Comparison of ENCODE assay signal across 18 cellular contexts in the genomic region with DNA sequence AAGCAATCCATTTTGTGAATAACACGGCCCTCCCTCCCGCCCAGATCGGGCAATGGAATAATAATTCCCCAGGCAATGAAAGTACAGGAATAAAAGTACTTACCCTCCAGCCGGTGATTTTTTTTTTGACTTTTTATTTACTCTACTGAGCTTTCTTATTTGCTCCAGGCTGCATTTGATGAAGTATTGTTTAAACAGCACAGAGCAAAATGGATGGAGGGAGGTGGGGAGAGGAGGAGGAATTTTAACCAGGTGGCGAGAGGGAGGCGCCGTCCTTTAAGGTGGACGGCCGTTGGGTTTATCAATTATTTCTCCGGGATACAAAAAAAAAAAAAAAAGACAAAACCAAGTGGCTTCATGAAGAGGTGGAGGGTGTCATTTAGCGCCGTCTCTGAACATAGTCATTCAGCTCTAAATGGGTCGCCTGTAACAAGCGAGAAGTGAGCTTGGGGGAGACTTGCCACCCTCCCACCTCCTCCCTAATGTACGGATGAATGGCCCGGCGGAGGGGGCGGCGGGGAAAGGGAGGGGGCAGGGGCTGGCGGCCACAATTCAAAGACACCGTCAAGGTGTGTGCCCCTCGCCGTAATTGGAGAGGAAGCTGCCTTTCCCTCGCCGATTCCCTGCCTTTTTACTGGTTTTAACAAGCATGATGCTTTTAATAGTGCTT.
DNase-seq lines count a peak whose midpoint lies in the region; ATAC-seq and TF ChIP-seq lines count a peak whose summit lies in the region.
"Had no signal": no experiment of that assay in that cellular context is flagged by ENCODE, and none has a peak within 500 bp of the region (broad histone marks: within the 10 kb centered on the region; RNA-seq: fewer than 3 reads in every experiment).

No MANE protein-coding gene starts in this region.

- H3K4me3 ChIP-seq in iPS-20b (ENCODE audit: low read length) (peak overlapping the region; percentile 48; the same call in 1 of the 2 replicates), upper lobe of left lung (peak overlapping the region in 3 of 4 donors; percentile 13 to 39 (median 34))
- H3K4me3 ChIP-seq: mucosa of descending colon, SJSA1 had no signal

- H3K9ac ChIP-seq in iPS-20b (ENCODE audit: low read depth, low read length): no peak overlapping the region

- 0 out of 2 replicates have a peak, but pooled peaks cover 4% of the 10 kb centered on the region for H3K9me3 ChIP-seq in iPS-20b (ENCODE audit: insufficient read depth, low read depth, low read length)
- H3K9me3 ChIP-seq in upper lobe of left lung: no peaks in the 10 kb centered on the region
- H3K9me3 ChIP-seq: mucosa of descending colon, SJSA1 had no signal

- H3K9me3 Mint-ChIP-seq in stimulated activated memory B cell treated with anti-CD40 and anti-IgM and Interleukin-4, amounts not matched to agents 10 μg/mL and 1 μg/mL and 100 μg/mL, for 72 hours: peaks cover 3% of the 10 kb centered on the region
- H3K9me3 Mint-ChIP-seq: central memory CD8-positive, alpha-beta T cell had no signal

- H3K27ac ChIP-seq in iPS-20b (ENCODE audit: low read length): no peak overlapping the region
- H3K27ac ChIP-seq in upper lobe of left lung: no peak overlapping the region
- H3K27ac ChIP-seq: SJSA1 had no signal

- H3K4me1 Mint-ChIP-seq in stimulated activated memory B cell treated with anti-CD40 and anti-IgM and Interleukin-4, amounts not matched to agents 10 μg/mL and 1 μg/mL and 100 μg/mL, for 72 hours: no peaks in the 10 kb centered on the region
- H3K4me1 Mint-ChIP-seq: central memory CD8-positive, alpha-beta T cell had no signal

- H3K4me1 ChIP-seq in iPS-20b (ENCODE audit: insufficient read depth, low read length): peaks cover 5% of the 10 kb centered on the region; the same call in 1 of the 2 replicates
- H3K4me1 ChIP-seq in upper lobe of left lung: no peaks in the 10 kb centered on the region
- H3K4me1 ChIP-seq: SJSA1 had no signal

- peaks cover 16% of the 10 kb centered on the region; the same call in 1 of the 2 replicates for H3K27me3 ChIP-seq in iPS-20b (ENCODE audit: insufficient read depth, low read length)
- H3K27me3 ChIP-seq in upper lobe of left lung: no peaks in the 10 kb centered on the region
- H3K27me3 ChIP-seq: SJSA1 had no signal

- no peaks in the 10 kb centered on the region for H3K36me3 ChIP-seq in iPS-20b (ENCODE audit: insufficient read depth, low read depth, low read length)
- H3K36me3 ChIP-seq in upper lobe of left lung: no peaks in the 10 kb centered on the region
- H3K36me3 ChIP-seq: SJSA1 had no signal

- peaks cover 14% of the 10 kb centered on the region for H3K36me3 Mint-ChIP-seq in stimulated activated memory B cell treated with anti-CD40 and anti-IgM and Interleukin-4, amounts not matched to agents 10 μg/mL and 1 μg/mL and 100 μg/mL, for 72 hours

- no peak for TF ChIP-seq EP300 in upper lobe of left lung (IDR thresholded peaks at IDR 0.05)

- no peak overlapping the region for H3K4me3 Mint-ChIP-seq in stimulated activated memory B cell treated with anti-CD40 and anti-IgM and Interleukin-4, amounts not matched to agents 10 μg/mL and 1 μg/mL and 100 μg/mL, for 72 hours
- H3K4me3 Mint-ChIP-seq: activated naive CD8-positive, alpha-beta T cell treated with anti-CD3 and anti-CD28 coated beads, Interleukin-2, amount 10 ng/mL, durations not matched to agents 7 days and 5 days; central memory CD8-positive, alpha-beta T cell had no signal

- 20 to 26% methylated on average over 25 of the region's 25 CpGs for WGBS in upper lobe of left lung, 2 donors

- no peak for ATAC-seq in upper lobe of left lung (ENCODE audit: low FRiP score in 2 of 2)
- no peak for ATAC-seq in stimulated activated memory B cell treated with anti-CD40 and anti-IgM and Interleukin-4, amounts not matched to agents 10 μg/mL and 1 μg/mL and 100 μg/mL, for 72 hours
- no peak for ATAC-seq in HG02973 (IDR thresholded peaks at IDR 0.05; ENCODE audit: unreplicated experiment)
- ATAC-seq in GM18520 (IDR thresholded peaks at IDR 0.05; ENCODE audit: unreplicated experiment): no peak
- ATAC-seq: mucosa of descending colon had no signal

- no peak for TF ChIP-seq POLR2A in upper lobe of left lung (IDR thresholded peaks at IDR 0.05)

- H3K27ac Mint-ChIP-seq in stimulated activated memory B cell treated with anti-CD40 and anti-IgM and Interleukin-4, amounts not matched to agents 10 μg/mL and 1 μg/mL and 100 μg/mL, for 72 hours: no peak overlapping the region
- H3K27ac Mint-ChIP-seq: activated naive CD8-positive, alpha-beta T cell treated with anti-CD3 and anti-CD28 coated beads, Interleukin-2, amount 10 ng/mL, durations not matched to agents 7 days and 5 days; stimulated activated naive CD8-positive, alpha-beta T cell treated with anti-CD3 and anti-CD28 coated beads, Interleukin-15, Interleukin-2, amounts not matched to agents 100 ng/mL and 50 ng/mL, for 24 hours had no signal

- DNase-seq in NCI-H1417 (lab: John Stamatoyannopoulos, UW): peak in 2 of 3 experiments; percentile 60 to 88
- no peak for DNase-seq in NCI-H1417 treated with DMSO at 0.1 percent for 48 hours (lab: John Stamatoyannopoulos, UW)
- peak; percentile 92 for DNase-seq in NCI-H748 treated with DMSO at 0.1 percent for 48 hours (lab: John Stamatoyannopoulos, UW)
- peak in 1 of 2 donors; percentile 24 for DNase-seq in upper lobe of left lung
- DNase-seq: 8988T; activated CD4-positive, alpha-beta T cell treated with anti-CD3 and anti-CD28 coated beads, Interleukin-2, amount 50 U/mL, for 1 hour; activated naive CD8-positive, alpha-beta T cell treated with anti-CD3 and anti-CD28 coated beads, Interleukin-2, amount 10 ng/mL, durations not matched to agents 7 days and 5 days; activated T-cell treated with anti-CD3 and anti-CD28 coated beads, Interleukin-2, amount 50 U/mL, for 1 hour; EL; mucosa of descending colon; T-helper 9 cell had no signal

- TF ChIP-seq CTCF in upper lobe of left lung (IDR thresholded peaks at IDR 0.05): no peak

- H3K27me3 Mint-ChIP-seq in stimulated activated memory B cell treated with anti-CD40 and anti-IgM and Interleukin-4, amounts not matched to agents 10 μg/mL and 1 μg/mL and 100 μg/mL, for 72 hours: peaks cover 20% of the 10 kb centered on the region
